In genomic region chr22:39979048-39979447, GRCh38 we compare ENCODE assay signal across 1 cellular context.
TF ChIP-seq lines count a peak whose summit lies in the region.

No MANE protein-coding gene starts in this region.

TF ChIP-seq in GM12878, 131 proteins besides CTCF, POLR2A, EP300 and RAD21:
- no peak for TF ChIP-seq PML (IDR thresholded peaks at IDR 0.05; ENCODE audit: low read length)
- no peak for TF ChIP-seq ZBED1 (IDR thresholded peaks at IDR 0.05; ENCODE audit: borderline replicate concordance)
- TF ChIP-seq NKRF (conservative IDR thresholded peaks at IDR 0.05), result no peak
- TF ChIP-seq ZNF207 (IDR thresholded peaks at IDR 0.05; ENCODE audit: borderline replicate concordance), result no peak
- TF ChIP-seq SMARCA5 (IDR thresholded peaks at IDR 0.05), result no peak
- no peak for TF ChIP-seq STAT3 (IDR thresholded peaks at IDR 0.05; ENCODE audit: low read depth, low read length)
- no peak for TF ChIP-seq SMC3 (IDR thresholded peaks at IDR 0.05; ENCODE audit: borderline replicate concordance, low read length)
- no peak for TF ChIP-seq ZNF592 (IDR thresholded peaks at IDR 0.05)
- no peak for TF ChIP-seq JUND (IDR thresholded peaks at IDR 0.05; ENCODE audit: low read depth, low read length)
- TF ChIP-seq BCL11A (IDR thresholded peaks at IDR 0.05; ENCODE audit: low read depth, low read length), result no peak
